ENCODE assay signal across 8 cellular contexts in the genomic region with DNA sequence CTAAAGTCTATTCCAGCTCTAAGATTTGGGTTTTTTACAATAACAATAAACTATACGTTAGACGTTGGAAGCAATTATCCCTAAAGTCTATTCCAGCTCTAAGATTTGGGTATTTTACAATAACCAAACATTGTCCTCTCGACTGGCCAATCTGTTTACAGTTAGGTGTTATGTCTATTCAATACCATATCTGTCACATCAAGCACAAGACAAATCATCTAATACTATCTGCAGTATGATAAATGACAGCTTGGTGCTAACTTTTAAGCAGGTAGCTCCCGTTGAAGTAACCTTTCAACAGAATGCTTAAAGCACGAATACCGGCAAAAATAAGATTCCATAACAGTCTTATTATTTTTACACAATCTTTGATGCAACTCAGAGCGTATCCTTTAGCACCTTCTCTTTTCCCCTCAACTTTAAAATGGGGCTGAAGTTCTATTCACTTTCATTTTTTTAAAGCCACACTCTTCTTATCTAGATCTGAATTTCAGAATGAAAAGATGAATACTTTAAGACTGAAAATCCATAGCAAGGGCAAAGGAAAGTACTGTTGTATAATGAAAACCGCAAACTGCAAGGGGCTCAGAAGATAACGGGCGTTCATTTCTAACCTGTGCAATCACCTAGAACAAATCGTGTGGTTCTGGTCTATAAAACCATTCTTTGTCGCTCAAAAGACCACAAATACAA. TPM values are rescaled to one million over a fixed set of nuclear protein-coding genes. Genes with fewer than 3 reads are reported as not detected.
DNase-seq lines count a peak whose midpoint lies in the region; ATAC-seq, FAIRE-seq and TF ChIP-seq lines count a peak whose summit lies in the region.

No MANE protein-coding gene starts in this region.

- no peaks in the 10 kb centered on the region for H3K9me1 ChIP-seq in keratinocyte (ENCODE audit: control insufficient read depth, extremely low read depth, insufficient read depth, low read length)

- no peak for TF ChIP-seq CTCF in cardiac muscle cell (IDR thresholded peaks at IDR 0.05; ENCODE audit: low read depth, low read length)
- TF ChIP-seq CTCF in keratinocyte (optimal IDR thresholded peaks at IDR 0.05 in 1 of 3, IDR thresholded peaks at IDR 0.05 in 1 of 3, conservative IDR thresholded peaks at IDR 0.05 in 1 of 3; ENCODE audit: extremely low read depth in 1 of 3, insufficient read depth in 2 of 3, low read length in 3 of 3) = no peak
- no peak for TF ChIP-seq CTCF in thyroid gland (IDR thresholded peaks at IDR 0.05)

- H3K4me3 ChIP-seq in cardiac muscle cell (peak overlapping the region; percentile 65), keratinocyte (ENCODE audit: control insufficient read depth in 2 of 3, extremely low read depth in 1 of 3, insufficient read depth in 2 of 3, low read depth in 1 of 3, low read length in 3 of 3) (peak overlapping the region; percentile 53 to 96 (median 75)), thyroid gland (replicated peaks in 1 of 3) (peak overlapping the region; percentile 25 to 48 (median 43))

- no peaks in the 10 kb centered on the region for H3K27me3 ChIP-seq in cardiac muscle cell
- H3K27me3 ChIP-seq in keratinocyte (ENCODE audit: control insufficient read depth, extremely low read depth, insufficient read depth, low read length) = no peaks in the 10 kb centered on the region
- H3K27me3 ChIP-seq in thyroid gland = no peaks in the 10 kb centered on the region

- H3K9me3 ChIP-seq in cardiac muscle cell (ENCODE audit: low read depth) (no peaks in the 10 kb centered on the region), keratinocyte (ENCODE audit: control insufficient read depth, low read depth, low read length) (no peaks in the 10 kb centered on the region), thyroid gland (no peaks in the 10 kb centered on the region)

- H3K79me2 ChIP-seq in keratinocyte (ENCODE audit: control insufficient read depth, insufficient read depth, low read length) = peaks cover 54% of the 10 kb centered on the region

- dilution Hi-C loops in keratinocyte (cut with MboI; ENCODE audit: extremely low pct_ligation_motif_present, low sequenced_read_pairs) = no loop called here

- no peaks in the 10 kb centered on the region for H4K20me1 ChIP-seq in keratinocyte (ENCODE audit: control insufficient read depth, extremely low read depth, insufficient read depth, low read length)

- no peaks in the 10 kb centered on the region for H3K36me3 ChIP-seq in cardiac muscle cell
- H3K36me3 ChIP-seq in keratinocyte (ENCODE audit: control insufficient read depth in 2 of 2, extremely low read depth in 1 of 2, insufficient read depth in 2 of 2, low read length in 2 of 2) = no peaks in the 10 kb centered on the region
- no peaks in the 10 kb centered on the region for H3K36me3 ChIP-seq in thyroid gland

- H3K4me1 ChIP-seq in cardiac muscle cell (ENCODE audit: low read depth) (no peaks in the 10 kb centered on the region), keratinocyte (ENCODE audit: control insufficient read depth, extremely low read depth, insufficient read depth, low read length) (peaks cover 12% of the 10 kb centered on the region), thyroid gland (peaks cover 11 to 12% of the 10 kb centered on the region in 2 donors)

- FAIRE-seq in keratinocyte (lab: Jason Lieb, UNC) = no peak

- 1% methylated on average over 12 of the region's 12 CpGs for WGBS in thyroid gland, 2 donors

- H3K27ac ChIP-seq in cardiac muscle cell = peak overlapping the region; percentile 98
- H3K27ac ChIP-seq in keratinocyte (ENCODE audit: control insufficient read depth, insufficient read depth, low read length) = peak overlapping the region; percentile 86
- peak overlapping the region; percentile 81 to 91 (median 89) for H3K27ac ChIP-seq in thyroid gland

- no peak for ATAC-seq in Right ventricle myocardium superior (ENCODE audit: poor library complexity)

- TF ChIP-seq POLR2A in thyroid gland (IDR thresholded peaks at IDR 0.05) = no peak

- peak overlapping the region; percentile 94 for H2AFZ ChIP-seq in keratinocyte (ENCODE audit: control insufficient read depth, low read length)

- peak overlapping the region; percentile 81 for H3K4me2 ChIP-seq in keratinocyte (ENCODE audit: control insufficient read depth, extremely low read depth, insufficient read depth, low read depth, low read length)

- DNase-seq in cardiac muscle cell (ENCODE audit: low read depth in 1 of 2, low spot score in 1 of 2) (no peak), Right ventricle myocardium superior (no peak), keratinocyte (ENCODE audit: low read depth, low spot score) (no peak), thyroid gland (no peak), epidermal melanocyte (ENCODE audit: insufficient read length, low spot score) (no peak), DMS79 (lab: John Stamatoyannopoulos, UW) (no peak)
- DNase-seq in activated T-helper 9 cell treated with anti-CD3 and anti-CD28 coated beads, Interleukin-2, amount 50 U/mL, for 16 hours (ENCODE audit: low read depth) = peak; percentile 7
- DNase-seq in activated effector memory CD4-positive, alpha-beta T cell treated with Interleukin-2 at 50 U/mL for 16 hours = no peak

- H3K9ac ChIP-seq in keratinocyte (ENCODE audit: control insufficient read depth, extremely low read depth, insufficient read depth, low read length) = peak overlapping the region; percentile 89

- intact Hi-C loops in Right ventricle myocardium superior (cut with DNase I) = loop anchor here (5.0 kb wide), 1 partner anchor 260 kb away; no protein-coding TSS in a partner anchor
- intact Hi-C loops in thyroid gland (cut with DNase I) = no loop called here

RNA-seq across cellular contexts. Expression of gene H2AZ2, which starts 0.9 kb away (rescaled TPM):
- total RNA-seq in cardiac muscle cell (219 and 319 TPM in 2 replicates), Right ventricle myocardium superior (257 TPM), thyroid gland (100 to 1,000 TPM; 126 to 198 (median 144) TPM)
- polyA plus RNA-seq in cardiac muscle cell (178 and 294 TPM in 2 replicates), keratinocyte (62.6 to 139 TPM (median 131 TPM) in 3 replicates)
- 54.4 TPM for polyA plus RNA-seq in keratinocyte (2011; ENCODE audit: low read depth)
- polyA plus RNA-seq in keratinocyte (2011; cell fraction: cytosol; rRNA removed) = 79.9 and 107 TPM in 2 replicates
- 30.9 and 39.7 TPM in 2 replicates for polyA plus RNA-seq in keratinocyte (2011; cell fraction: nucleus; rRNA removed)
- 58.6 and 129 TPM in 2 replicates for polyA plus RNA-seq in keratinocyte (2012; ENCODE audit: low replicate concordance)
- polyA minus RNA-seq in keratinocyte = 47.6 to 84.5 TPM (median 48.3 TPM) in 3 replicates
- polyA minus RNA-seq in keratinocyte (2011; cell fraction: cytosol; rRNA and poly(A)+ RNA removed) = 26.1 TPM
- polyA minus RNA-seq in keratinocyte (2011; cell fraction: nucleus; rRNA and poly(A)+ RNA removed) = 7.8 and 23.9 TPM in 2 replicates

RNA-seq across cellular contexts. Expression of gene PURB, which starts 38.4 kb away (rescaled TPM):
- 15.3 and 27.9 TPM in 2 replicates for total RNA-seq in cardiac muscle cell
- polyA plus RNA-seq in cardiac muscle cell = 3.3 and 6.0 TPM in 2 replicates
- total RNA-seq in Right ventricle myocardium superior = 13.3 TPM
- 5.1 to 7.7 TPM (median 5.7 TPM) in 3 replicates for polyA plus RNA-seq in keratinocyte
- 6.2 TPM for polyA plus RNA-seq in keratinocyte (2011; ENCODE audit: low read depth)
- 5.3 and 9.5 TPM in 2 replicates for polyA plus RNA-seq in keratinocyte (2011; cell fraction: cytosol; rRNA removed)
- polyA plus RNA-seq in keratinocyte (2011; cell fraction: nucleus; rRNA removed) = 8.4 and 10.7 TPM in 2 replicates
- polyA plus RNA-seq in keratinocyte (2012; ENCODE audit: low replicate concordance) = 11.6 and 12.4 TPM in 2 replicates
- polyA minus RNA-seq in keratinocyte = 3.9 to 9.6 TPM (median 4.3 TPM) in 3 replicates
- 10.7 TPM for polyA minus RNA-seq in keratinocyte (2011; cell fraction: cytosol; rRNA and poly(A)+ RNA removed)
- polyA minus RNA-seq in keratinocyte (2011; cell fraction: nucleus; rRNA and poly(A)+ RNA removed) = 9.0 and 17.5 TPM in 2 replicates
- total RNA-seq in thyroid gland = 10 to 100 TPM; 25.6 to 47.4 (median 31.5) TPM

RNA-seq across cellular contexts. Expression of gene PPIA, which starts 50.5 kb away (rescaled TPM):
- total RNA-seq in cardiac muscle cell (903 and 1,485 TPM in 2 replicates), Right ventricle myocardium superior (471 TPM), thyroid gland (1,000 to 10,000 TPM; 1,021 to 2,051 (median 1,545) TPM)
- polyA plus RNA-seq in cardiac muscle cell (1,946 and 2,579 TPM in 2 replicates), keratinocyte (5,379 to 8,856 TPM (median 6,965 TPM) in 3 replicates)
- 671 TPM for polyA plus RNA-seq in keratinocyte (2011; ENCODE audit: low read depth)
- polyA plus RNA-seq in keratinocyte (2011; cell fraction: cytosol; rRNA removed) = 6,024 and 8,186 TPM in 2 replicates
- 3,422 and 3,586 TPM in 2 replicates for polyA plus RNA-seq in keratinocyte (2011; cell fraction: nucleus; rRNA removed)
- polyA plus RNA-seq in keratinocyte (2012; ENCODE audit: low replicate concordance) = 2,587 and 4,023 TPM in 2 replicates
- 828 to 2,438 TPM (median 2,293 TPM) in 3 replicates for polyA minus RNA-seq in keratinocyte
- polyA minus RNA-seq in keratinocyte (2011; cell fraction: cytosol; rRNA and poly(A)+ RNA removed) = 1,285 TPM
- 536 and 754 TPM in 2 replicates for polyA minus RNA-seq in keratinocyte (2011; cell fraction: nucleus; rRNA and poly(A)+ RNA removed)
